13 cellular contexts compared by ENCODE assay signal in the genomic region with DNA sequence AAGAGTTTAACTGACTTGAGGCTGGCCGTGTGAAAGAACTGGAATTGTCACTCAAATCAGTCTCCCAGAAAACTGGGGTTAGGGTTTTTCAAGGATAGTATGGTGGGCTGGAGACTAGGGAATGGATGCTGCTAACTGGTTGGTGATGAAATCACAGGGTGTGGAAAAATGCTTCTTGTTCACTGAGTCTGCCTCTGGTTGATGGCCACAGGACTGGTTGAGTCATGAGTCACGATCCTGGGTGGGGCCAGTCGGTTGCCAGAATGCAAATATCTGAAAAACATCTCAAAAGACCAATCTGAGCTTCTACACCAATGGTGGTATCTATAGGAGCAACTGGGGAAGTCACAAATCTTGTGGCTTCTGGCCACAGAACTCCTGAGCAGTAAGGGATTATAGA. TPM values are rescaled to one million over a fixed set of nuclear protein-coding genes. Genes with fewer than 3 reads are reported as not detected.
DNase-seq lines count a peak whose midpoint lies in the region; ATAC-seq and TF ChIP-seq lines count a peak whose summit lies in the region.
"Had no signal": no experiment of that assay in that cellular context is flagged by ENCODE, and none has a peak within 500 bp of the region (broad histone marks: within the 10 kb centered on the region; RNA-seq: fewer than 3 reads in every experiment).

No MANE protein-coding gene starts in this region.

- H3K4me3 ChIP-seq in cardiac fibroblast (replicated peaks in 1 of 2; ENCODE audit: low read depth in 2 of 2, low read length in 2 of 2) (no peak overlapping the region), mesenchymal stem cell (ENCODE audit: insufficient read depth in 1 of 2, low read depth in 1 of 2, low read length in 2 of 2) (no peak overlapping the region), gastrocnemius medialis (no peak overlapping the region)
- H3K4me3 ChIP-seq: esophagus muscularis mucosa had no signal

- H3K79me1 ChIP-seq in mesenchymal stem cell (replicated peaks; ENCODE audit: low read length, poor library complexity, severe bottlenecking) = no peaks in the 10 kb centered on the region

- H2BK12ac ChIP-seq in mesenchymal stem cell (ENCODE audit: low read length in 2 of 2) = no peak overlapping the region

- H3K18ac ChIP-seq in mesenchymal stem cell (ENCODE audit: low read depth in 1 of 2, low read length in 2 of 2) = no peak overlapping the region

- no peak for TF ChIP-seq CTCF in cardiac fibroblast (IDR thresholded peaks at IDR 0.05; ENCODE audit: low read depth, low read length)
- TF ChIP-seq CTCF in gastrocnemius medialis (IDR thresholded peaks at IDR 0.05 in 4 of 5, conservative IDR thresholded peaks at IDR 0.05 in 1 of 5) = no peak

- no peak overlapping the region for H4K91ac ChIP-seq in mesenchymal stem cell (ENCODE audit: low read length)

- no peaks in the 10 kb centered on the region for H3K36me3 ChIP-seq in mesenchymal stem cell (ENCODE audit: control insufficient read depth in 1 of 2, insufficient read depth in 2 of 2, low read depth in 1 of 2, low read length in 2 of 2)
- no peaks in the 10 kb centered on the region for H3K36me3 ChIP-seq in gastrocnemius medialis
- H3K36me3 ChIP-seq: esophagus muscularis mucosa had no signal

- H3K14ac ChIP-seq in mesenchymal stem cell (ENCODE audit: low read length in 2 of 2) = no peak overlapping the region

- no peak overlapping the region for H3K4me2 ChIP-seq in mesenchymal stem cell (ENCODE audit: low read length, poor library complexity, severe bottlenecking)

- no peak for ATAC-seq in gastrocnemius medialis
- ATAC-seq: left colon had no signal

- in situ Hi-C loops in Caki2 (cut with HindIII; ENCODE audit: low pct_unique_long_range_greater_than_20kb, low sequenced_read_pairs) = no loop called here
- in situ Hi-C loops in gastrocnemius medialis (cut with MboI; ENCODE audit: low sequenced_read_pairs in 4 of 4) = loop anchor here (5.0 to 10.0 kb wide), 2 partner anchors 331 to 644 kb away; no protein-coding TSS in a partner anchor

- H3K4ac ChIP-seq in mesenchymal stem cell (ENCODE audit: low read depth in 1 of 2, low read length in 2 of 2) = no peak overlapping the region

- no peak overlapping the region for H4K8ac ChIP-seq in mesenchymal stem cell (ENCODE audit: low read length)

- H2BK120ac ChIP-seq in mesenchymal stem cell (ENCODE audit: low read depth, low read length) = no peak overlapping the region

- peaks cover 2% of the 10 kb centered on the region for H3K4me1 ChIP-seq in mesenchymal stem cell (ENCODE audit: control insufficient read depth, insufficient read depth, low read depth, low read length)
- peaks cover 0 to 3% of the 10 kb centered on the region in 2 donors for H3K4me1 ChIP-seq in gastrocnemius medialis

- H2BK15ac ChIP-seq in mesenchymal stem cell (ENCODE audit: low read depth, poor library complexity, severe bottlenecking) = no peak overlapping the region

- WGBS in mesenchymal stem cell = 49% methylated on average over 3 of the region's 3 CpGs

- no peak overlapping the region for H3K23ac ChIP-seq in mesenchymal stem cell (ENCODE audit: low read length in 2 of 2)

- no peak overlapping the region for H2AFZ ChIP-seq in mesenchymal stem cell (ENCODE audit: low read depth, low read length)

- intact Hi-C loops in gastrocnemius medialis (cut with DNase I; ENCODE audit: low total_unique reads) = loop anchor here (5.0 kb wide), 1 partner anchor 471 kb away; no protein-coding TSS in a partner anchor

- no peak overlapping the region for H2BK5ac ChIP-seq in mesenchymal stem cell (ENCODE audit: low read depth, low read length, poor library complexity, severe bottlenecking)

- H3K27ac ChIP-seq in mesenchymal stem cell (ENCODE audit: low read length, poor library complexity, severe bottlenecking) (no peak overlapping the region), gastrocnemius medialis (no peak overlapping the region)
- H3K27ac ChIP-seq: esophagus muscularis mucosa had no signal

- H2AK5ac ChIP-seq in mesenchymal stem cell (ENCODE audit: low read length, severe bottlenecking) = no peak overlapping the region

- H3K9me3 ChIP-seq in mesenchymal stem cell (ENCODE audit: control insufficient read depth, low read length) (peaks cover 2% of the 10 kb centered on the region), gastrocnemius medialis (no peaks in the 10 kb centered on the region)
- H3K9me3 ChIP-seq: Caco-2, esophagus muscularis mucosa had no signal

- H3K27me3 ChIP-seq in mesenchymal stem cell (ENCODE audit: control insufficient read depth in 1 of 2, insufficient read depth in 1 of 2, low read length in 2 of 2) (no peaks in the 10 kb centered on the region), gastrocnemius medialis (no peaks in the 10 kb centered on the region)
- H3K27me3 ChIP-seq: esophagus muscularis mucosa had no signal

- peak; percentile 42 for DNase-seq in Caki2 (ENCODE audit: low read depth)
- peak; percentile 68 for DNase-seq in NCI-H226
- DNase-seq in cardiac fibroblast (ENCODE audit: low read depth in 2 of 2) = peak; percentile 75 to 89
- DNase-seq in mesenchymal stem cell = peak; percentile 78
- DNase-seq in gastrocnemius medialis = no peak
- DNase-seq in T-helper 1 cell = no peak
- DNase-seq in activated naive CD4-positive, alpha-beta T cell treated with anti-CD3 and anti-CD28 coated beads, Interleukin-2, amount 50 U/mL, for 16 hours = no peak
- DNase-seq in ureter (ENCODE audit: low spot score) = no peak
- DNase-seq: aorta, Caco-2, left colon, SIG-M5 had no signal

- no peak for TF ChIP-seq POLR2A in gastrocnemius medialis (IDR thresholded peaks at IDR 0.05)

- H3K9ac ChIP-seq in mesenchymal stem cell (ENCODE audit: low read length) = peak overlapping the region; percentile 1

RNA-seq across cellular contexts. Expression of a gene that starts 16.3 kb away (rescaled TPM):
- 19.8 and 26.8 TPM in 2 replicates for total RNA-seq in Caki2 (2014; rRNA removed; shearing (Covaris generic); ENCODE audit: low replicate concordance)
- 156 TPM for polyA plus RNA-seq in mesenchymal stem cell (2013, experiment 1 of 2)
- 155 TPM for polyA plus RNA-seq in mesenchymal stem cell (2013, experiment 2 of 2)
- total RNA-seq in gastrocnemius medialis (1 to 10 TPM in 1 of 4 donors, under 1 TPM in 2, not detected in 1; 0.31 to 1.8 (median 0.82) TPM), ureter (54.8 TPM)

Comparison
In these comparisons a context has a peak if more than half of its experiments do, and no peak if none do; other contexts are left out.
1. DNase-seq: peak in Caki2 (single experiment), NCI-H226 (single experiment), cardiac fibroblast (2 of 2) and mesenchymal stem cell (single experiment); none in gastrocnemius medialis (0 of 2), T-helper 1 cell (0 of 5), activated naive CD4-positive, alpha-beta T cell treated with anti-CD3 and anti-CD28 coated beads, Interleukin-2, amount 50 U/mL, for 16 hours (single experiment) and ureter (single experiment).